2 cellular contexts compared by ENCODE assay signal in the genomic region with DNA sequence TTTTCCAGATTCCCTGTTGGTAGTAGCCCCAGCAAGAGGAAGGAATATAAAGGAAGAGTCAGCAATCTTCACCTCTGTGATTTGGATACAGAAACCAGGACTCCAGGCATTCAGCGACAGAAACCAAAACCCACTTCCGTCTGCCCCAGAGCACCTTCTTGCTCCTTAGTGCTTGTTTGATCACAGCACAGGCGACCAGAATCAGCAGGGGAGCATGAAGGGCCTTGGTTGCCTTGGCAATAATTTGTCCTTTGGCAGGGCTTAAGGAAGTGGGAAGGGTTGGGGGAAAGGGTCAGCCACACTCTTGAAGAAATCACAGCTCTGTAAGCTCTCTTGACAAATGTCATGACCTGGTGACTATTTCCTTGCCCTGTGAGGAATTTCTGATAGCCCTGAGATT.
TF ChIP-seq lines count a peak whose summit lies in the region.

No MANE protein-coding gene starts in this region.

TF ChIP-seq in H1, 55 proteins besides CTCF, POLR2A, EP300 and RAD21:
- TF ChIP-seq CBX5 (IDR thresholded peaks at IDR 0.05; ENCODE audit: low read depth, low read length) (no peak), EZH2 (IDR thresholded peaks at IDR 0.05; ENCODE audit: low read depth, low read length, severe bottlenecking) (no peak), RNF2 (IDR thresholded peaks at IDR 0.05; ENCODE audit: borderline replicate concordance, low read depth, low read length, missing control alignments, poor library complexity, severe bottlenecking) (no peak)

TF ChIP-seq in neural cell, 6 proteins besides CTCF, POLR2A, EP300 and RAD21:
- TF ChIP-seq EZH2 (IDR thresholded peaks at IDR 0.05; ENCODE audit: borderline replicate concordance, insufficient read depth, low read length, poor library complexity, severe bottlenecking), result no peak
- no peak for TF ChIP-seq REST (IDR thresholded peaks at IDR 0.05; ENCODE audit: borderline replicate concordance)
- no peak for TF ChIP-seq POLR2AphosphoS5 (IDR thresholded peaks at IDR 0.05)
- no peak for TF ChIP-seq TAF1 (IDR thresholded peaks at IDR 0.05; ENCODE audit: low read depth)
- TF ChIP-seq SMC3 (conservative IDR thresholded peaks at IDR 0.05; ENCODE audit: poor library complexity), result no peak
- TF ChIP-seq MXI1 (conservative IDR thresholded peaks at IDR 0.05; ENCODE audit: poor library complexity, severe bottlenecking), result no peak
